Comparison of ENCODE assay signal across 15 cellular contexts in the genomic region with DNA sequence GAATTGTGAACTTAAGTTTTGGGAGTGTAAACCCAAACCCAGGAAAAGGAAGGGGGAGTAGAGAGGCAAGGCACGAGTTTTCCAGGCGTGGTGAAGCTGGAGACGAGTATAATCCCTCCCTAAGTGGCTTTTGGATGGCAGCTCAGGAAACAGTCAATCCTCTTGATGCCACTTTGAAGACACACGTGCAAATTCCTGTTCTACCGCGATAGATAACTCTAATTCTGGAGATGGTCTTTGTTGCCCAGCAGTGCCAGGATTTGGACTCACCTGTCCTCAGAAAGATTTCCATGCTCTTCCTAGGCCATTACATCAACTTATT. TPM values are rescaled to one million over a fixed set of nuclear protein-coding genes. Genes with fewer than 3 reads are reported as not detected.
DNase-seq lines count a peak whose midpoint lies in the region; FAIRE-seq and TF ChIP-seq lines count a peak whose summit lies in the region.
"Had no signal": no experiment of that assay in that cellular context is flagged by ENCODE, and none has a peak within 500 bp of the region (broad histone marks: within the 10 kb centered on the region; RNA-seq: fewer than 3 reads in every experiment).

No MANE protein-coding gene starts in this region.

- H3K9me3 ChIP-seq in HUES48 (ENCODE audit: control insufficient read depth, insufficient read depth, low read length) (no peaks in the 10 kb centered on the region), H1 (ENCODE audit: insufficient read depth in 2 of 2, low read depth in 1 of 2, low read length in 1 of 2) (no peaks in the 10 kb centered on the region), neuronal stem cell (replicated peaks in 1 of 2; ENCODE audit: control insufficient read depth in 2 of 2, insufficient read depth in 1 of 2, low read depth in 1 of 2, low read length in 2 of 2) (no peaks in the 10 kb centered on the region)

- H2BK12ac ChIP-seq in H1 (ENCODE audit: low read depth, low read length) (no peak overlapping the region), neuronal stem cell (ENCODE audit: low read length) (no peak overlapping the region)

- no peak for TF ChIP-seq EP300 in H1 (IDR thresholded peaks at IDR 0.05; ENCODE audit: borderline replicate concordance in 1 of 2, low read depth in 2 of 2, low read length in 2 of 2)

- DNase-seq in Caki2 (ENCODE audit: low read depth) (peak; percentile 39), H1 (ENCODE audit: low read depth in 1 of 2, low spot score in 2 of 2) (no peak), neuronal stem cell (ENCODE audit: low spot score) (no peak), SW480 (ENCODE audit: low spot score) (no peak), HCEC 1CT (no peak), RKO (ENCODE audit: low spot score) (no peak), retina (no peak)
- DNase-seq: activated naive CD4-positive, alpha-beta T cell; cerebellar nuclear complex; GDM1; SIG-M5 had no signal

- CTCF ChIA-PET in H1 (lab: Charles Lee; ENCODE audit: partially characterized antibody): interaction anchor here (1.0 to 2.0 kb wide), 6 partner anchors 9 to 655 kb away, joined by 3 to 7 read pairs (median 3); no protein-coding TSS in a partner anchor

- no peaks in the 10 kb centered on the region for H3K79me2 ChIP-seq in H1 (ENCODE audit: control insufficient read depth in 1 of 2, insufficient read depth in 2 of 2, low read length in 2 of 2)

- H3K36me3 ChIP-seq in HUES48 (ENCODE audit: control insufficient read depth, insufficient read depth, low read length) (no peaks in the 10 kb centered on the region), H1 (ENCODE audit: control insufficient read depth in 2 of 4, insufficient read depth in 4 of 4, low read length in 3 of 4) (no peaks in the 10 kb centered on the region), neuronal stem cell (replicated peaks in 1 of 2; ENCODE audit: control insufficient read depth in 2 of 2, insufficient read depth in 2 of 2, low read length in 2 of 2) (no peaks in the 10 kb centered on the region)

- peak overlapping the region; percentile 90 to 100 for H3K4me2 ChIP-seq in H1 (ENCODE audit: insufficient read depth in 1 of 2, low read depth in 2 of 2, low read length in 2 of 2)
- H3K4me2 ChIP-seq in neuronal stem cell (ENCODE audit: insufficient read depth, low read length, poor library complexity, severe bottlenecking): peak overlapping the region; percentile 94

- peak overlapping the region; percentile 70 for H3K4me3 ChIP-seq in HUES48 (ENCODE audit: low read depth, low read length)
- peak overlapping the region; percentile 58 to 70 (median 63) for H3K4me3 ChIP-seq in H1 (ENCODE audit: extremely low read depth in 1 of 4, insufficient read depth in 2 of 4, low read depth in 3 of 4, low read length in 4 of 4)
- peak overlapping the region in 1 of 2 donors; percentile 74 for H3K4me3 ChIP-seq in neuronal stem cell (ENCODE audit: low read length in 2 of 2)

- H4K91ac ChIP-seq in H1 (replicated peaks; ENCODE audit: insufficient read length, low read length): no peak overlapping the region
- H4K91ac ChIP-seq in neuronal stem cell (ENCODE audit: low read depth, low read length, poor library complexity): no peak overlapping the region

- no peak overlapping the region for H2AK5ac ChIP-seq in H1 (ENCODE audit: low read depth, low read length)
- no peak overlapping the region for H2AK5ac ChIP-seq in neuronal stem cell (ENCODE audit: low read depth, low read length)

- H2BK5ac ChIP-seq in H1 (ENCODE audit: low read depth, low read length) (no peak overlapping the region), neuronal stem cell (ENCODE audit: low read length) (no peak overlapping the region)

- H2BK15ac ChIP-seq in H1 (ENCODE audit: low read length): no peak overlapping the region; the same call in 1 of the 2 replicates
- no peak overlapping the region for H2BK15ac ChIP-seq in neuronal stem cell (ENCODE audit: low read length)

- H3K14ac ChIP-seq in H1 (ENCODE audit: insufficient read length): no peak overlapping the region
- no peak overlapping the region for H3K14ac ChIP-seq in neuronal stem cell (ENCODE audit: low read length)

- H4K5ac ChIP-seq in H1 (ENCODE audit: insufficient read length, low read depth, low read length): no peak overlapping the region

- H2AFZ ChIP-seq in H1 (ENCODE audit: low read length) (peak overlapping the region; percentile 91; the same call in 1 of the 2 replicates), neuronal stem cell (ENCODE audit: low read length) (peak overlapping the region; percentile 92)

- no peak overlapping the region for H3K56ac ChIP-seq in H1 (replicated peaks; ENCODE audit: insufficient read length, low read depth, low read length)

- H3K4ac ChIP-seq in H1 (replicated peaks; ENCODE audit: insufficient read length, low read depth, low read length): no peak overlapping the region
- H3K4ac ChIP-seq in neuronal stem cell (ENCODE audit: low read length): no peak overlapping the region

- 11% methylated on average over 6 of the region's 6 CpGs; no CpG with 5 or more reads in 1 of the 2 experiments for WGBS in H1 (ENCODE audit: extremely low coverage in 1 of 2, insufficient coverage in 1 of 2, insufficient read length in 1 of 2, insufficient replicate concordance in 2 of 2, low coverage in 1 of 2, low lambda C conversion rate in 2 of 2, missing lambda C conversion rate in 1 of 2), 2 experiments
- WGBS in neuronal stem cell (ENCODE audit: extremely low coverage in 2 of 2, insufficient read length in 2 of 2, insufficient replicate concordance in 1 of 2), 2 donors: no CpG with 5 or more reads among the region's 6 CpGs

- no peak for TF ChIP-seq POLR2A in H1 (IDR thresholded peaks at IDR 0.05; ENCODE audit: control extremely low read depth in 1 of 2, low read depth in 2 of 2, low read length in 2 of 2)

- in situ Hi-C loops in Caki2 (cut with HindIII; ENCODE audit: low pct_unique_long_range_greater_than_20kb, low sequenced_read_pairs): no loop called here

- no peak for TF ChIP-seq CTCF in H1 (IDR thresholded peaks at IDR 0.05; ENCODE audit: control extremely low read depth in 1 of 3, insufficient read depth in 1 of 3, low read depth in 1 of 3, low read length in 3 of 3)

- H3K27me3 ChIP-seq in HUES48 (ENCODE audit: control insufficient read depth, insufficient read depth, low read length): peaks cover 78% of the 10 kb centered on the region
- H3K27me3 ChIP-seq in H1 (replicated peaks in 1 of 4; ENCODE audit: control insufficient read depth in 3 of 4, extremely low read depth in 1 of 4, insufficient read depth in 3 of 4, low read length in 3 of 4): peaks cover 23 to 45% (median 32%) of the 10 kb centered on the region in 4 experiments
- H3K27me3 ChIP-seq in neuronal stem cell (ENCODE audit: control insufficient read depth in 3 of 3, insufficient read depth in 3 of 3, low read depth in 1 of 3, low read length in 3 of 3): peaks cover 5 to 91% (median 27%) of the 10 kb centered on the region in 3 experiments

- H3K79me1 ChIP-seq in H1 (ENCODE audit: low read depth, low read length) (no peaks in the 10 kb centered on the region), neuronal stem cell (ENCODE audit: low read depth, low read length) (no peaks in the 10 kb centered on the region)

- H3K27ac ChIP-seq in HUES48 (ENCODE audit: low read depth, low read length) (no peak overlapping the region), H1 (ENCODE audit: low read depth, low read length) (no peak overlapping the region), neuronal stem cell (replicated peaks; ENCODE audit: low read length) (no peak overlapping the region)

- FAIRE-seq in H1 (lab: Jason Lieb, UNC): no peak

- H3K4me1 ChIP-seq in HUES48 (ENCODE audit: control insufficient read depth, insufficient read depth, low read length) (peaks cover 10% of the 10 kb centered on the region; the same call in 1 of the 2 replicates), H1 (replicated peaks in 1 of 4; ENCODE audit: control insufficient read depth in 3 of 4, insufficient read depth in 4 of 4, low read length in 3 of 4) (peaks cover 0 to 3% (median 1%) of the 10 kb centered on the region in 4 experiments; a peak in 3 of 7 replicates), neuronal stem cell (ENCODE audit: control insufficient read depth in 2 of 2, insufficient read depth in 1 of 2, low read depth in 1 of 2, low read length in 2 of 2) (peaks cover 0 to 4% of the 10 kb centered on the region in 2 donors)

- no peak overlapping the region for H3K23ac ChIP-seq in H1 (ENCODE audit: insufficient read length)
- H3K23ac ChIP-seq in neuronal stem cell (ENCODE audit: low read depth, low read length, poor library complexity): peak overlapping the region; percentile 10

- H3K23me2 ChIP-seq in H1 (ENCODE audit: low read depth, low read length): peaks cover 16% of the 10 kb centered on the region

- H4K20me1 ChIP-seq in H1 (replicated peaks in 1 of 2; ENCODE audit: control insufficient read depth in 1 of 2, insufficient read depth in 2 of 2, low read length in 2 of 2): peaks cover 0 to 3% of the 10 kb centered on the region in 2 experiments

- POLR2A ChIA-PET in H1 (lab: Charles Lee; ENCODE audit: partially characterized antibody): interaction anchor here (1.0 kb wide), 1 partner anchor 39 kb away, joined by 3 read pairs; no protein-coding TSS in a partner anchor

- H3K18ac ChIP-seq in H1 (ENCODE audit: extremely low read depth, low read length): no peak overlapping the region
- no peak overlapping the region for H3K18ac ChIP-seq in neuronal stem cell (ENCODE audit: low read length)

- H4K8ac ChIP-seq in H1 (ENCODE audit: extremely low read depth, insufficient read depth, low read length): no peak overlapping the region
- no peak overlapping the region for H4K8ac ChIP-seq in neuronal stem cell (ENCODE audit: low read depth, low read length)

- H2BK20ac ChIP-seq in H1 (ENCODE audit: low read length): no peak overlapping the region

- H3K9ac ChIP-seq in HUES48 (ENCODE audit: low read depth, low read length) (no peak overlapping the region), H1 (replicated peaks in 1 of 4; ENCODE audit: extremely low read depth in 1 of 4, low read depth in 3 of 4, low read length in 3 of 4) (peak overlapping the region in 2 of 4 experiments; percentile 6 to 29; a peak in 2 of 7 replicates), neuronal stem cell (ENCODE audit: low read depth, low read length, poor library complexity) (peak overlapping the region; percentile 74)

- TF ChIP-seq RAD21 in H1 (IDR thresholded peaks at IDR 0.05 in 1 of 2, conservative IDR thresholded peaks at IDR 0.05 in 1 of 2; ENCODE audit: low read depth in 2 of 2, low read length in 2 of 2): no peak

- no peak overlapping the region for H2BK120ac ChIP-seq in H1 (replicated peaks; ENCODE audit: low read depth, low read length)
- no peak overlapping the region for H2BK120ac ChIP-seq in neuronal stem cell (ENCODE audit: low read depth, low read length)

RNA-seq across cellular contexts. Expression of gene HS6ST3, which starts 2.0 kb away (rescaled TPM):
- 6.6 and 7.5 TPM in 2 replicates for total RNA-seq in Caki2 (2014; rRNA removed; shearing (Covaris generic); ENCODE audit: low replicate concordance)
- total RNA-seq in H1 (2021; fragmentation: NEBNext Ultra II Directional; extraction: Animal tissue kit (Norgen Biotek cat#: 25700)): 1.2 TPM in 2 replicates
- 0.39 and 0.45 TPM in 2 replicates for polyA plus RNA-seq in H1 (2011; rRNA removed)
- polyA plus RNA-seq in H1 (2011; cell fraction: cytosol; rRNA removed): 0.49 TPM
- 1.3 TPM for polyA plus RNA-seq in H1 (2011; cell fraction: nucleus; rRNA removed)
- polyA plus RNA-seq in H1 (2012, experiment 1 of 2): 0.58 to 1.0 TPM (median 0.75 TPM) in 4 replicates
- polyA plus RNA-seq in H1 (2012, experiment 2 of 2): 0.05 TPM
- polyA plus RNA-seq in H1 (2013, experiment 1 of 2): 0.89 TPM
- 0.94 TPM for polyA plus RNA-seq in H1 (2013, experiment 2 of 2)
- 2.0 and 2.5 TPM in 2 replicates for polyA minus RNA-seq in H1 (2011; rRNA and poly(A)+ RNA removed)
- polyA minus RNA-seq in H1 (2011; cell fraction: cytosol; rRNA and poly(A)+ RNA removed): 1.0 TPM
- polyA minus RNA-seq in H1 (2011; cell fraction: nucleus; rRNA and poly(A)+ RNA removed): 3.1 TPM
- 1.4 TPM for polyA plus RNA-seq in neuronal stem cell (2013, experiment 1 of 2)
- polyA plus RNA-seq in neuronal stem cell (2013, experiment 2 of 2): 1.4 TPM
- total RNA-seq: activated CD8-positive, alpha-beta memory T cell treated with anti-CD3 and anti-CD28 coated beads for 36 hours; esophagus mucosa; NCI-H460 had no signal

RNA-seq across cellular contexts. Expression of gene UGGT2, which starts 38.7 kb away (rescaled TPM):
- 27.8 and 31.4 TPM in 2 replicates for total RNA-seq in Caki2 (2014; rRNA removed; shearing (Covaris generic); ENCODE audit: low replicate concordance)
- 21.9 and 25.1 TPM in 2 replicates for total RNA-seq in H1 (2021; fragmentation: NEBNext Ultra II Directional; extraction: Animal tissue kit (Norgen Biotek cat#: 25700))
- 5.9 and 6.0 TPM in 2 replicates for polyA plus RNA-seq in H1 (2011; rRNA removed)
- polyA plus RNA-seq in H1 (2011; cell fraction: cytosol; rRNA removed): 10.1 TPM
- polyA plus RNA-seq in H1 (2011; cell fraction: nucleus; rRNA removed): 31.8 TPM
- polyA plus RNA-seq in H1 (2012, experiment 1 of 2): 7.6 to 11.5 TPM (median 8.7 TPM) in 4 replicates
- 2.2 TPM for polyA plus RNA-seq in H1 (2012, experiment 2 of 2)
- polyA plus RNA-seq in H1 (2013, experiment 1 of 2): 29.1 TPM
- 28.5 TPM for polyA plus RNA-seq in H1 (2013, experiment 2 of 2)
- polyA minus RNA-seq in H1 (2011; rRNA and poly(A)+ RNA removed): 19.4 and 26.4 TPM in 2 replicates
- 14.2 TPM for polyA minus RNA-seq in H1 (2011; cell fraction: cytosol; rRNA and poly(A)+ RNA removed)
- polyA minus RNA-seq in H1 (2011; cell fraction: nucleus; rRNA and poly(A)+ RNA removed): 163 TPM
- polyA plus RNA-seq in neuronal stem cell (2013, experiment 1 of 2): 21.7 TPM
- polyA plus RNA-seq in neuronal stem cell (2013, experiment 2 of 2): 21.7 TPM
- total RNA-seq: activated CD8-positive, alpha-beta memory T cell treated with anti-CD3 and anti-CD28 coated beads for 36 hours had no signal
